8 cellular contexts compared by ENCODE assay signal in the genomic region with DNA sequence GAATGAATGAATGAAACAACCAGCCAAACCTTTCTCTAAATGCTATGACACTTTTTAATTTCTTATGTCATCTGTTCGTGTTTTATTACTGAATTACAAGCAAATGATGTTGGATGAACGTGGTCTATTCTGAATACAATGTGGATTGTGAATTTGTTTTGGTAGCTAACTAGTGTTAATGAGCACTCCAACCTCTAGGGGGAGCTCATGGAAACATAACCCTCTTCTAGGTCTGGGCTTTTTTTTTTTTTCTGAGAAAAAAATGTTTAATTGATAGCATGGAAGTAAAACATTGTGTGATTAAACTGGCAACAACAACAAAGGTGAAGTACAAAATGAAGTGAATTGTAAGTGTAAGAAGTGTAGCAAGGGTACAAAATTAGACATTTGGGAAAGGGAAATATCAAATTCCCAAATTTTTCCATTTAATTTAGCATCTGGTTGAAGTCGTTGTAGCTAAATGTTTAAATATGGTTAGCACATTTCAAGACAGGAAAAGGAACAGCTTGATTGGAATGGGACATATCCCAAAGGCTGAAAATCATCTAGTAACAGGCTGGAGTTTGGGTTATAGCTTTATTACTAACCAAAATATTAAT. TPM values are rescaled to one million over a fixed set of nuclear protein-coding genes. Genes with fewer than 3 reads are reported as not detected.
DNase-seq lines count a peak whose midpoint lies in the region; ATAC-seq and TF ChIP-seq lines count a peak whose summit lies in the region.

No MANE protein-coding gene starts in this region.

- H3K27ac ChIP-seq in breast epithelium = no peak overlapping the region
- H3K27ac ChIP-seq in naive thymus-derived CD4-positive, alpha-beta T cell (ENCODE audit: low read depth, low read length) = no peak overlapping the region

- POLR2A ChIA-PET in MCF 10A (lab: Yijun Ruan, JAX) = no interaction called here
- POLR2A ChIA-PET in naive thymus-derived CD4-positive, alpha-beta T cell (lab: Charles Lee) = no interaction called here

- DNase-seq in MCF 10A (ENCODE audit: unreplicated experiment) = peak; percentile 81
- no peak for DNase-seq in breast epithelium (ENCODE audit: low spot score in 2 of 2)
- peak; percentile 33 for DNase-seq in HCEC 1CT
- peak; percentile 36 for DNase-seq in NCI-H1048 (lab: John Stamatoyannopoulos, UW)
- peak; percentile 16 to 63 for DNase-seq in T47D (ENCODE audit: low read depth in 1 of 2, low spot score in 1 of 2)
- DNase-seq in naive thymus-derived CD4-positive, alpha-beta T cell = peak in 1 of 9 donors; percentile 10

- peaks cover 12% of the 10 kb centered on the region for H3K9me3 Mint-ChIP-seq in MCF 10A (ENCODE audit: unreplicated experiment)
- peaks cover 0 to 13% (median 4%) of the 10 kb centered on the region in 11 donors for H3K9me3 Mint-ChIP-seq in naive thymus-derived CD4-positive, alpha-beta T cell

- H3K4me1 ChIP-seq in breast epithelium = no peaks in the 10 kb centered on the region
- H3K4me1 ChIP-seq in naive thymus-derived CD4-positive, alpha-beta T cell (ENCODE audit: control insufficient read depth in 2 of 2, insufficient read depth in 2 of 2, low read length in 2 of 2) = no peaks in the 10 kb centered on the region

- no peaks in the 10 kb centered on the region for H3K36me3 Mint-ChIP-seq in MCF 10A (ENCODE audit: insufficient read depth, unreplicated experiment)
- peaks cover 0 to 1% (median 0%) of the 10 kb centered on the region in 5 donors for H3K36me3 Mint-ChIP-seq in naive thymus-derived CD4-positive, alpha-beta T cell

- CTCF ChIA-PET in MCF 10A (lab: Yijun Ruan, JAX) = interaction anchor here (0.6 to 1.9 kb wide), 46 partner anchors 9 to 444 kb away, joined by 3 to 18 read pairs (median 5); a partner anchor contains a TSS
- CTCF ChIA-PET in naive thymus-derived CD4-positive, alpha-beta T cell (lab: Charles Lee) = interaction anchor here (0.7 kb wide), 1 partner anchor 236 kb away, joined by 4 read pairs; no protein-coding TSS in a partner anchor

- peak; percentile 47 for ATAC-seq in naive thymus-derived CD4-positive, alpha-beta T cell
- ATAC-seq in HG02623 (IDR thresholded peaks at IDR 0.05; ENCODE audit: unreplicated experiment) (no peak), GM18505 (IDR thresholded peaks at IDR 0.05; ENCODE audit: unreplicated experiment) (no peak)

- no peak overlapping the region for H3K4me3 Mint-ChIP-seq in MCF 10A (ENCODE audit: unreplicated experiment)
- no peak overlapping the region for H3K4me3 Mint-ChIP-seq in naive thymus-derived CD4-positive, alpha-beta T cell

- no peak overlapping the region for H3K4me3 ChIP-seq in breast epithelium
- no peak overlapping the region for H3K4me3 ChIP-seq in naive thymus-derived CD4-positive, alpha-beta T cell (ENCODE audit: low read length)

- in situ Hi-C loops in T47D (cut with HindIII; ENCODE audit: low pct_unique_long_range_greater_than_20kb, low sequenced_read_pairs) = no loop called here

- intact Hi-C loops in MCF 10A (cut with micrococcal nuclease) = loop anchor here (1.0 to 10.0 kb wide), 3 partner anchors 104 to 263 kb away; a partner anchor contains a TSS
- intact Hi-C loops in breast epithelium (cut with DNase I; ENCODE audit: low total_unique reads) = no loop called here
- intact Hi-C loops in naive thymus-derived CD4-positive, alpha-beta T cell (cut with micrococcal nuclease) = loop anchor here in 1 of 2 donors (2.0 kb wide), 1 partner anchor 264 kb away; no protein-coding TSS in a partner anchor

- H3K36me3 ChIP-seq in breast epithelium = no peaks in the 10 kb centered on the region
- H3K36me3 ChIP-seq in naive thymus-derived CD4-positive, alpha-beta T cell (ENCODE audit: control insufficient read depth in 2 of 3, insufficient read depth in 3 of 3, low read length in 3 of 3) = no peaks in the 10 kb centered on the region

- BruUV-seq in MCF 10A (replicated peaks; lab: Mats Ljungman, UMichigan) = no TSS peak

- no peak overlapping the region for H3K27ac Mint-ChIP-seq in MCF 10A (ENCODE audit: low read depth, unreplicated experiment)
- H3K27ac Mint-ChIP-seq in naive thymus-derived CD4-positive, alpha-beta T cell = no peak overlapping the region

- no peaks in the 10 kb centered on the region for H3K27me3 Mint-ChIP-seq in MCF 10A (ENCODE audit: insufficient read depth, unreplicated experiment)
- H3K27me3 Mint-ChIP-seq in naive thymus-derived CD4-positive, alpha-beta T cell = peaks cover 6 to 9% (median 7%) of the 10 kb centered on the region in 5 donors

- TF ChIP-seq CTCF in MCF 10A (IDR thresholded peaks at IDR 0.05; ENCODE audit: unreplicated experiment) (peak; percentile 67), breast epithelium (IDR thresholded peaks at IDR 0.05) (no peak)

- H3K4me1 Mint-ChIP-seq in MCF 10A (ENCODE audit: insufficient read depth, unreplicated experiment) = no peaks in the 10 kb centered on the region
- H3K4me1 Mint-ChIP-seq in naive thymus-derived CD4-positive, alpha-beta T cell = no peaks in the 10 kb centered on the region

- H3K27me3 ChIP-seq in breast epithelium = no peaks in the 10 kb centered on the region
- no peaks in the 10 kb centered on the region for H3K27me3 ChIP-seq in naive thymus-derived CD4-positive, alpha-beta T cell (ENCODE audit: control insufficient read depth in 2 of 2, insufficient read depth in 2 of 2, low read length in 2 of 2)

- TF ChIP-seq POLR2A in breast epithelium (IDR thresholded peaks at IDR 0.05) (no peak), GM18505 (IDR thresholded peaks at IDR 0.05; ENCODE audit: borderline replicate concordance, extremely low read depth, insufficient read depth, insufficient read length) (no peak)

- peaks cover 0 to under 1% of the 10 kb centered on the region in 2 donors for H3K9me3 ChIP-seq in breast epithelium
- H3K9me3 ChIP-seq in naive thymus-derived CD4-positive, alpha-beta T cell (ENCODE audit: control insufficient read depth in 2 of 3, low read length in 3 of 3) = no peaks in the 10 kb centered on the region

RNA-seq across cellular contexts. Expression of a gene that starts 42.6 kb away (rescaled TPM):
- total RNA-seq in MCF 10A (2022) = 6.0 and 17.6 TPM in 2 replicates
- total RNA-seq in breast epithelium = 1 to 10 TPM; 1.3 to 7.6 (median 1.6) TPM
- total RNA-seq in naive thymus-derived CD4-positive, alpha-beta T cell = 10 to 100 TPM in 2 of 5 experiments, under 1 TPM in 1, not detected in 2; 0.17 to 73.8 (median 21.8) TPM
- not detected for polyA plus RNA-seq in naive thymus-derived CD4-positive, alpha-beta T cell

Comparison
In these comparisons a context has a peak if more than half of its experiments do, and no peak if none do; other contexts are left out.
1. DNase-seq: peak in MCF 10A (single experiment), HCEC 1CT (single experiment), NCI-H1048 (single experiment) and T47D (2 of 2); none in breast epithelium (0 of 2).